1 cellular context compared by ENCODE assay signal in genomic region chr11:62433141-62433543, GRCh38.
A peak's percentile ranks its signal among the peaks of the same experiment; 100 is the strongest.
TF ChIP-seq lines count a peak whose summit lies in the region.

No MANE protein-coding gene starts in this region.

TF ChIP-seq in HepG2, 621 proteins besides CTCF, POLR2A, EP300 and RAD21 (continued from another document):
- TF ChIP-seq GABPA (IDR thresholded peaks at IDR 0.05; ENCODE audit: low read depth, low read length) = no peak
- TF ChIP-seq GABPA (CRISPR knock-in tag; IDR thresholded peaks at IDR 0.05; ENCODE audit: low read depth) = no peak
- peak; percentile 3; the same call in 1 of the 2 replicates for TF ChIP-seq ZNF362 (CRISPR knock-in tag; IDR thresholded peaks at IDR 0.05; ENCODE audit: borderline replicate concordance)
- TF ChIP-seq RAD51 (IDR thresholded peaks at IDR 0.05; ENCODE audit: borderline replicate concordance) = no peak
- TF ChIP-seq ZNF569 (CRISPR knock-in tag; IDR thresholded peaks at IDR 0.05; ENCODE audit: borderline replicate concordance) = no peak
- TF ChIP-seq ZNF446 (CRISPR knock-in tag; IDR thresholded peaks at IDR 0.05) = no peak
- TF ChIP-seq SIN3A (IDR thresholded peaks at IDR 0.05; ENCODE audit: borderline replicate concordance, low read depth, low read length) = no peak
- 0 out of 2 replicates have a peak, but pooled peaks have one; percentile 65 for TF ChIP-seq ZNF512 (CRISPR knock-in tag; IDR thresholded peaks at IDR 0.05)
TF ChIP-seq in HepG2: peak in this region for 6.
